5 cellular contexts compared by ENCODE assay signal in genomic region chr10:96056787-96057186, GRCh38.
"Had no signal": no experiment of that assay in that cellular context is flagged by ENCODE, and none has a peak within 500 bp of the region (broad histone marks: within the 10 kb centered on the region; RNA-seq: fewer than 3 reads in every experiment).

No MANE protein-coding gene starts in this region.

- DNase-seq: H9, HCEC 1CT had no signal

- H3K9me3 Mint-ChIP-seq: GM23338, H9, IgD-negative memory B cell had no signal

- H3K27ac Mint-ChIP-seq: GM23338, H9 had no signal

- H3K4me3 Mint-ChIP-seq: GM23338, H9, IgD-negative memory B cell had no signal

- ATAC-seq: GM23338, HepG2 had no signal

- H3K27me3 Mint-ChIP-seq: IgD-negative memory B cell had no signal
